ENCODE assay signal across 9 cellular contexts in genomic region chr7:151429232-151429554, GRCh38. TPM values are rescaled to one million over a fixed set of nuclear protein-coding genes. Genes with fewer than 3 reads are reported as not detected.
DNase-seq lines count a peak whose midpoint lies in the region; ATAC-seq and TF ChIP-seq lines count a peak whose summit lies in the region.
"Had no signal": no experiment of that assay in that cellular context is flagged by ENCODE, and none has a peak within 500 bp of the region (broad histone marks: within the 10 kb centered on the region; RNA-seq: fewer than 3 reads in every experiment).

No MANE protein-coding gene starts in this region.

- H3K9ac ChIP-seq in parathyroid adenoma, result no peak overlapping the region

- H3K36me3 Mint-ChIP-seq in CD4-positive, alpha-beta T cell (ENCODE audit: low read depth), result no peaks in the 10 kb centered on the region
- H3K36me3 Mint-ChIP-seq in central memory CD8-positive, alpha-beta T cell (ENCODE audit: insufficient read depth), result peaks cover 5% of the 10 kb centered on the region

- DNase-seq in CD4-positive, alpha-beta T cell, result no peak
- no peak for DNase-seq in central memory CD8-positive, alpha-beta T cell (ENCODE audit: low spot score in 2 of 2)
- DNase-seq in SIG-M5 treated with dmso at 0.1 percent for 504 hours (lab: John Stamatoyannopoulos, UW; ENCODE audit: unreplicated experiment) (no peak), RWPE1 (ENCODE audit: low spot score) (no peak), GM13976 (ENCODE audit: low spot score) (no peak), SW480 (ENCODE audit: low spot score) (no peak)

- H3K4me3 ChIP-seq in HEK293 (ENCODE audit: low read depth, low read length) (no peak overlapping the region), parathyroid adenoma (ENCODE audit: low read depth, low read length) (no peak overlapping the region)

- no peak for ATAC-seq in CD4-positive, alpha-beta T cell (ENCODE audit: poor library complexity)
- ATAC-seq in central memory CD8-positive, alpha-beta T cell (replicated peaks; ENCODE audit: extremely low read depth, poor library complexity, severe bottlenecking), result no peak

- H3K27me3 ChIP-seq in CD4-positive, alpha-beta T cell (ENCODE audit: control insufficient read depth, insufficient read depth, low read length), result no peaks in the 10 kb centered on the region
- no peaks in the 10 kb centered on the region for H3K27me3 ChIP-seq in parathyroid adenoma (ENCODE audit: control insufficient read depth, insufficient read depth, low read length)

- peaks cover 24% of the 10 kb centered on the region for H3K4me1 ChIP-seq in HEK293 (ENCODE audit: control insufficient read depth, insufficient read depth, low read length)
- peaks cover 14% of the 10 kb centered on the region for H3K4me1 ChIP-seq in parathyroid adenoma

- peak overlapping the region; percentile 85 for H3K27ac Mint-ChIP-seq in CD4-positive, alpha-beta T cell
- H3K27ac Mint-ChIP-seq in central memory CD8-positive, alpha-beta T cell (ENCODE audit: low read depth), result peak overlapping the region; percentile 79

- in situ Hi-C loops in GM13976 (cut with MboI; ENCODE audit: low sequenced_read_pairs, unreplicated experiment), result no loop called here

- peaks cover 53% of the 10 kb centered on the region for H3K4me1 Mint-ChIP-seq in CD4-positive, alpha-beta T cell (ENCODE audit: low read depth)
- peaks cover 39% of the 10 kb centered on the region for H3K4me1 Mint-ChIP-seq in central memory CD8-positive, alpha-beta T cell

- H3K27me3 Mint-ChIP-seq in CD4-positive, alpha-beta T cell, result no peaks in the 10 kb centered on the region
- no peaks in the 10 kb centered on the region for H3K27me3 Mint-ChIP-seq in central memory CD8-positive, alpha-beta T cell

- no peak overlapping the region for H3K4me2 ChIP-seq in parathyroid adenoma (ENCODE audit: low read length)

- H3K9me3 ChIP-seq in CD4-positive, alpha-beta T cell (ENCODE audit: control insufficient read depth, low read length), result no peaks in the 10 kb centered on the region
- no peaks in the 10 kb centered on the region for H3K9me3 ChIP-seq in HEK293 (ENCODE audit: control insufficient read depth, insufficient read depth, low read depth, low read length)
- H3K9me3 ChIP-seq in parathyroid adenoma (ENCODE audit: control insufficient read depth, low read length), result no peaks in the 10 kb centered on the region

- H3K9me3 Mint-ChIP-seq in CD4-positive, alpha-beta T cell, result no peaks in the 10 kb centered on the region
- H3K9me3 Mint-ChIP-seq in central memory CD8-positive, alpha-beta T cell, result no peaks in the 10 kb centered on the region
- H3K9me3 Mint-ChIP-seq: activated T-helper 1 cell treated with anti-CD3 and anti-CD28 coated beads, Interleukin-12 subunit alpha, Interleukin-12 subunit beta, Interleukin-2, Interleukin-4 antibody, amounts not matched to agents 30 ng/mL and 10 ng/mL and 1 ng/mL, durations not matched to agents 14 hours and 24 hours and 36 hours had no signal

- no peak overlapping the region for H2AFZ ChIP-seq in parathyroid adenoma

- no peaks in the 10 kb centered on the region for H3K79me2 ChIP-seq in parathyroid adenoma

- H3K27ac ChIP-seq in CD4-positive, alpha-beta T cell (ENCODE audit: low read depth, low read length), result peak overlapping the region; percentile 58
- H3K27ac ChIP-seq in HEK293 (ENCODE audit: extremely low read depth, low read depth, low read length) (no peak overlapping the region; the same call in 1 of the 2 replicates), parathyroid adenoma (peak overlapping the region; percentile 36), RWPE1 (no peak overlapping the region)

- peak overlapping the region; percentile 16 for H3K4me3 Mint-ChIP-seq in CD4-positive, alpha-beta T cell
- peak overlapping the region; percentile 67 for H3K4me3 Mint-ChIP-seq in central memory CD8-positive, alpha-beta T cell

- intact Hi-C loops in CD4-positive, alpha-beta T cell (cut with DNase I, micrococcal nuclease), result loop anchor here in 1 of 2 experiments (2.0 kb wide), 1 partner anchor 26 kb away; no protein-coding TSS in a partner anchor

- POLR2A ChIA-PET in CD4-positive, alpha-beta T cell (lab: Charles Lee), result interaction anchor here (1.2 to 4.5 kb wide), 6 partner anchors 12 to 91 kb away, joined by 3 to 31 read pairs (median 8); partner anchors contain the start of genes CRYGN, NUB1 and RHEB
- POLR2A ChIA-PET in HEK293 (lab: Yijun Ruan, JAX) (no interaction called here), RWPE1 (lab: Yijun Ruan, JAX; ENCODE audit: low non-redundant PET) (no interaction called here)

- H3K36me3 ChIP-seq in HEK293 (ENCODE audit: control insufficient read depth in 2 of 2, insufficient read depth in 1 of 2, low read length in 2 of 2) (no peaks in the 10 kb centered on the region), parathyroid adenoma (ENCODE audit: control insufficient read depth, insufficient read depth, low read length) (no peaks in the 10 kb centered on the region)

- TF ChIP-seq CTCF in CD4-positive, alpha-beta T cell (IDR thresholded peaks at IDR 0.05), result no peak
- TF ChIP-seq CTCF in HEK293 (tag by site-specific recombination; IDR thresholded peaks at IDR 0.05) (no peak), parathyroid adenoma (IDR thresholded peaks at IDR 0.05) (no peak), RWPE1 (conservative IDR thresholded peaks at IDR 0.05; ENCODE audit: low read depth) (no peak), GM13976 (IDR thresholded peaks at IDR 0.05; ENCODE audit: borderline replicate concordance, control extremely low read depth, extremely low read depth, insufficient read depth, missing control alignments) (no peak)

- CTCF ChIA-PET in CD4-positive, alpha-beta T cell (lab: Charles Lee), result no interaction called here
- CTCF ChIA-PET in HEK293 (lab: Yijun Ruan, JAX), result interaction anchor here (0.7 kb wide), 1 partner anchor 333 kb away, joined by 3 read pairs; no protein-coding TSS in a partner anchor
- CTCF ChIA-PET in RWPE1 (lab: Yijun Ruan, JAX), result no interaction called here

TF ChIP-seq in HEK293, 187 proteins besides CTCF, POLR2A, EP300 and RAD21:
- TF ChIP-seq SP7 (tag by site-specific recombination; IDR thresholded peaks at IDR 0.05), result 0 out of 2 replicates have a peak, but pooled peaks have one; percentile 42
- no peak for TF ChIP-seq ZNF544 (tag by site-specific recombination; IDR thresholded peaks at IDR 0.05)
- peak; percentile 77; the same call in 1 of the 2 replicates for TF ChIP-seq ZNF792 (tag by site-specific recombination; IDR thresholded peaks at IDR 0.05)
- no peak for TF ChIP-seq AEBP2 (tag by site-specific recombination; IDR thresholded peaks at IDR 0.05; ENCODE audit: borderline replicate concordance)
- TF ChIP-seq ZNF660 (tag by site-specific recombination; IDR thresholded peaks at IDR 0.05), result no peak

RNA-seq across cellular contexts. Expression of gene CRYGN, which starts 10.7 kb away (rescaled TPM):
- under 1 TPM in 1 of 2 experiments, not detected in 1; 0.14 TPM for total RNA-seq in CD4-positive, alpha-beta T cell
- total RNA-seq: activated T-helper 1 cell treated with anti-CD3 and anti-CD28 coated beads, Interleukin-12 subunit alpha, Interleukin-12 subunit beta, Interleukin-2, Interleukin-4 antibody, amounts not matched to agents 30 ng/mL and 10 ng/mL and 1 ng/mL, durations not matched to agents 14 hours and 24 hours and 36 hours had no signal

RNA-seq across cellular contexts. Expression of gene WDR86, which starts 19.4 kb away (rescaled TPM):
- 1 to 10 TPM; 5.6 to 6.2 TPM for total RNA-seq in CD4-positive, alpha-beta T cell
- total RNA-seq: activated T-helper 1 cell treated with anti-CD3 and anti-CD28 coated beads, Interleukin-12 subunit alpha, Interleukin-12 subunit beta, Interleukin-2, Interleukin-4 antibody, amounts not matched to agents 30 ng/mL and 10 ng/mL and 1 ng/mL, durations not matched to agents 14 hours and 24 hours and 36 hours had no signal

Comparison
In these comparisons a context has a peak if more than half of its experiments do, and no peak if none do; other contexts are left out.
1. H3K27ac ChIP-seq: peak in CD4-positive, alpha-beta T cell (single experiment) and parathyroid adenoma (single experiment); none in HEK293 (single experiment) and RWPE1 (single experiment).